ENCODE assay signal across 23 cellular contexts in the genomic region with DNA sequence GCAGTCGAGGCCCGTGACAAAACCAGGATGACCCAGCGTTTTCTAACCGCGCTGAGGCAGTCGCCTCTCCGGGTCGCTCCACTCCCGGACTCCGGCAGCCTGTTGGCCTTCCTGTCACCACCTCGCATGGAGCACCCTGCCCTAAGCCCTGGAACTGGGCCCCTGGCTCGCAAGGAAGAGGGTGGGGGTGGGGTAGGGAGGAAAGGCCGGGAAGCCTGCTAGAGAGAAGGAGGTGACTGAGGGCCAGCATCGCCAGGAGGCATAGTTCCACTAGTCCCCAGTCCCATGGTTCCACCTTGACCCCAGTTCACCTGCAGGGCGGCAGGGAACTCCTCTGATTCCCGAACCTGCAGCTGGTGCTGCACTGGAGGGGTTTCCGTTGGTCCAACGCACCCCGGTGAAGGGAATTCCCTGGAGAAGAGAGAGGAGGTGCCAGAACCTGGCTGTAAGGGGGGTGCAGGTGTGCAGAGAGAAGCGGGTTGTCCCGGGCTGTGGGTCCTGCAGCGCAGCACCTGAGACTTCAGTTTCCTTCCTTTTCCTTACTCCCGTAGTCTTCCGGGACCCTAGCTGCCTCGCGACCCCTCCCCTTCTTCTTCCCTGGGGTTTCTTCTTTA. TPM values are rescaled to one million over a fixed set of nuclear protein-coding genes. Genes with fewer than 3 reads are reported as not detected.
A peak's percentile ranks its signal among the peaks of the same experiment; 100 is the strongest.
DNase-seq lines count a peak whose midpoint lies in the region; ATAC-seq and TF ChIP-seq lines count a peak whose summit lies in the region.
"Had no signal": no experiment of that assay in that cellular context is flagged by ENCODE, and none has a peak within 500 bp of the region (broad histone marks: within the 10 kb centered on the region; RNA-seq: fewer than 3 reads in every experiment).

No MANE protein-coding gene starts in this region.

- no peak for ATAC-seq in HG03354 (IDR thresholded peaks at IDR 0.05; ENCODE audit: poor library complexity, severe bottlenecking, unreplicated experiment)
- ATAC-seq: HCT116 had no signal

- no peaks in the 10 kb centered on the region for H3K79me2 ChIP-seq in neural progenitor cell (ENCODE audit: low read depth)
- H3K79me2 ChIP-seq in OCI-LY7 (ENCODE audit: insufficient read depth, low read depth, low read length), result no peaks in the 10 kb centered on the region

- no TSS peak for BruUV-seq in OCI-LY7 (replicated peaks; lab: Mats Ljungman, UMichigan)

- CTCF ChIA-PET in OCI-LY7 (lab: Charles Lee; ENCODE audit: unreplicated experiment), result no interaction called here

- no peaks in the 10 kb centered on the region for H3K9me3 Mint-ChIP-seq in neural progenitor cell

- peaks cover 5% of the 10 kb centered on the region; the same call in 1 of the 2 replicates for H3K4me1 ChIP-seq in ES-I3 (ENCODE audit: insufficient read depth, low read length)
- H3K4me1 ChIP-seq in HUES64 (ENCODE audit: insufficient read depth, low read length), result peaks cover 14% of the 10 kb centered on the region
- H3K4me1 ChIP-seq in neural progenitor cell, result peaks cover 7% of the 10 kb centered on the region
- no peaks in the 10 kb centered on the region for H3K4me1 ChIP-seq in OCI-LY7 (ENCODE audit: insufficient read depth, low read length, poor library complexity, severe bottlenecking)

- H4K20me1 ChIP-seq in neural progenitor cell (ENCODE audit: low read depth) (peaks cover 66% of the 10 kb centered on the region), OCI-LY7 (ENCODE audit: insufficient read depth, low read length) (no peaks in the 10 kb centered on the region)

- WGBS in HUES64, result 45% methylated on average over 26 of the region's 26 CpGs

- H3K4me2 ChIP-seq in neural progenitor cell, result peak overlapping the region; percentile 58
- H3K4me2 ChIP-seq in OCI-LY7 (ENCODE audit: low read length), result no peak overlapping the region

- peak overlapping the region; percentile 66 for H3K4me3 Mint-ChIP-seq in neural progenitor cell

- H3F3A ChIP-seq in neural progenitor cell (ENCODE audit: low read depth), result peaks cover 6% of the 10 kb centered on the region

- H3K27me3 Mint-ChIP-seq in neural progenitor cell (ENCODE audit: insufficient read depth, low read depth), result peaks cover 75% of the 10 kb centered on the region

- H3K4me1 Mint-ChIP-seq in neural progenitor cell, result peaks cover 24% of the 10 kb centered on the region

- POLR2A ChIA-PET in OCI-LY7 (lab: Charles Lee), result no interaction called here

- intact Hi-C loops in OCI-LY7 (cut with micrococcal nuclease; ENCODE audit: unreplicated experiment), result loop anchor here (10.0 kb wide), 1 partner anchor 814 kb away; no protein-coding TSS in a partner anchor

- H3K9ac ChIP-seq in ES-I3 (ENCODE audit: low read depth, low read length), result peak overlapping the region; percentile 46; the same call in 1 of the 2 replicates
- no peak overlapping the region for H3K9ac ChIP-seq in HUES64 (ENCODE audit: low read depth, low read length)
- H3K9ac ChIP-seq in neural progenitor cell, result no peak overlapping the region

- H3K9me3 ChIP-seq in ES-I3 (ENCODE audit: control insufficient read depth, insufficient read depth, low read length), result no peaks in the 10 kb centered on the region
- H3K9me3 ChIP-seq in HUES64 (ENCODE audit: insufficient read depth, low read depth, low read length), result no peaks in the 10 kb centered on the region
- H3K9me3 ChIP-seq in neural progenitor cell (ENCODE audit: low read depth), result no peaks in the 10 kb centered on the region
- H3K9me3 ChIP-seq in OCI-LY7 (ENCODE audit: low read length), result no peaks in the 10 kb centered on the region

- DNase-seq in hepatic stellate cell (ENCODE audit: low spot score) (peak; percentile 2), neural progenitor cell (ENCODE audit: low spot score) (peak; percentile 25), NCI-H1694 (lab: John Stamatoyannopoulos, UW) (no peak), OCI-LY7 (ENCODE audit: low spot score) (no peak)
- no peak for DNase-seq in activated naive CD4-positive, alpha-beta T cell (lab: John Stamatoyannopoulos, UW)
- DNase-seq: COR-L47, GF-D8, KG1, NCI-H1105 treated with DMSO at 0.1 percent for 48 hours, NCI-H1694 treated with DMSO at 0.1 percent for 48 hours, NCI-H2107, NCI-H510A, NCI-H748 treated with DMSO at 0.1 percent for 48 hours, SHP77 had no signal

- H3K27ac ChIP-seq in HUES64 (ENCODE audit: low read depth, low read length), result no peak overlapping the region
- H3K27ac ChIP-seq in neural progenitor cell, result no peak overlapping the region
- no peak overlapping the region for H3K27ac ChIP-seq in OCI-LY7 (ENCODE audit: low read depth, low read length, poor library complexity, severe bottlenecking)
- H3K27ac ChIP-seq: 22Rv1, SK-N-MC had no signal

- H3K36me3 ChIP-seq in ES-I3 (ENCODE audit: insufficient read depth, low read length), result no peaks in the 10 kb centered on the region
- no peaks in the 10 kb centered on the region for H3K36me3 ChIP-seq in HUES64 (ENCODE audit: insufficient read depth, low read length)
- no peaks in the 10 kb centered on the region for H3K36me3 ChIP-seq in neural progenitor cell
- no peaks in the 10 kb centered on the region for H3K36me3 ChIP-seq in OCI-LY7 (ENCODE audit: insufficient read depth, low read length)

- peaks cover 2% of the 10 kb centered on the region for H3K36me3 Mint-ChIP-seq in neural progenitor cell
- H3K36me3 Mint-ChIP-seq: CD14-positive monocyte had no signal

- H3K27me3 ChIP-seq in HUES64 (ENCODE audit: insufficient read depth, low read length), result peaks cover 98% of the 10 kb centered on the region
- H3K27me3 ChIP-seq in neural progenitor cell, result peaks cover 100% of the 10 kb centered on the region

- peak overlapping the region; percentile 30; the same call in 1 of the 2 replicates for H3K4me3 ChIP-seq in HUES64 (ENCODE audit: low read length)
- no peak overlapping the region for H3K4me3 ChIP-seq in neural progenitor cell
- H3K4me3 ChIP-seq in OCI-LY7 (ENCODE audit: low read depth, low read length, poor library complexity, severe bottlenecking), result no peak overlapping the region
- H3K4me3 ChIP-seq: SK-N-MC had no signal

- H3K9me2 ChIP-seq in OCI-LY7 (ENCODE audit: insufficient read depth, low read length), result no peaks in the 10 kb centered on the region

- H2AFZ ChIP-seq in neural progenitor cell (replicated peaks), result no peak overlapping the region
- H2AFZ ChIP-seq in OCI-LY7 (ENCODE audit: low read length), result no peak overlapping the region

- TF ChIP-seq CTCF in neural progenitor cell (IDR thresholded peaks at IDR 0.05) (no peak), OCI-LY7 (conservative IDR thresholded peaks at IDR 0.05; ENCODE audit: low read length) (no peak)

- no peak overlapping the region for H3K27ac Mint-ChIP-seq in neural progenitor cell

RNA-seq across cellular contexts. Expression of gene EN1, which starts 11.8 kb away (rescaled TPM):
- 0.35 TPM for polyA plus RNA-seq in HUES64 (2013, experiment 1 of 2)
- 0.25 TPM for polyA plus RNA-seq in HUES64 (2013, experiment 2 of 2)
- total RNA-seq in neural progenitor cell (ENCODE audit: low replicate concordance) (not detected in 2 replicates), OCI-LY7 (2022) (not detected in 2 replicates)
- total RNA-seq in OCI-LY7 (2014; rRNA removed; shearing (Covaris generic)), result not detected in 2 replicates
- total RNA-seq: RPMI7951 had no signal
- polyA plus RNA-seq: AG04450, CD14-positive monocyte had no signal

Comparison
In these comparisons a context has a peak if more than half of its experiments do, and no peak if none do; other contexts are left out.
1. DNase-seq: peak in hepatic stellate cell (single experiment) and neural progenitor cell (single experiment); none in NCI-H1694 (single experiment), OCI-LY7 (single experiment) and activated naive CD4-positive, alpha-beta T cell (0 of 4).